Comparison of ENCODE assay signal across 20 cellular contexts in genomic region chr3:187082976-187083375, GRCh38.
"Had no signal": no experiment of that assay in that cellular context is flagged by ENCODE, and none has a peak within 500 bp of the region (broad histone marks: within the 10 kb centered on the region; RNA-seq: fewer than 3 reads in every experiment).

No MANE protein-coding gene starts in this region.

- H3K27ac ChIP-seq: body of pancreas, lower lobe of right lung, spleen, tibial artery had no signal

- H3K9me3 ChIP-seq: body of pancreas, tibial artery had no signal

- H3K27me3 ChIP-seq: body of pancreas, spleen, tibial artery had no signal

- H3K4me1 ChIP-seq: body of pancreas had no signal

- DNase-seq: activated CD4-positive, alpha-beta T cell treated with anti-CD3 and anti-CD28 coated beads, Interleukin-2, amount 50 U/mL, for 4 hours; activated CD4-positive, CD25-positive, alpha-beta regulatory T cell treated with anti-CD3 and anti-CD28 coated beads, Interleukin-2, amount 50 U/mL, for 72 hours; activated naive CD4-positive, alpha-beta T cell treated with Interleukin-2 at 50 U/mL for 16 hours; activated T-cell treated with anti-CD3 and anti-CD28 coated beads for 4 hours; foreskin fibroblast; hippocampal formation; left colon; lower lobe of right lung; posterior cingulate gyrus; retina; spleen; stimulated activated CD4-positive, alpha-beta T cell treated with anti-CD3 and anti-CD28 coated beads, Interleukin-4, amount 100 ng/mL, for 4 hours; stimulated activated naive CD4-positive, alpha-beta T cell; T-helper 1 cell; T1000; tibial artery had no signal

- H3K4me3 ChIP-seq: body of pancreas, lower lobe of right lung, spleen, tibial artery had no signal

- H3K4me3 Mint-ChIP-seq: activated T-helper 1 cell treated with anti-CD3 and anti-CD28 coated beads, Interleukin-12 subunit alpha, Interleukin-12 subunit beta, Interleukin-2, Interleukin-4 antibody, amounts not matched to agents 30 ng/mL and 10 ng/mL and 1 ng/mL, durations not matched to agents 14 hours and 24 hours and 36 hours; mesothelial cell of epicardium; nephron had no signal

- H3K27ac Mint-ChIP-seq: activated T-helper 1 cell treated with anti-CD3 and anti-CD28 coated beads, Interleukin-12 subunit alpha, Interleukin-12 subunit beta, Interleukin-2, Interleukin-4 antibody, amounts not matched to agents 30 ng/mL and 10 ng/mL and 1 ng/mL, durations not matched to agents 14 hours and 24 hours and 36 hours; mesothelial cell of epicardium had no signal
